Comparison of ENCODE assay signal across 16 cellular contexts in genomic region chr6:126228001-126228791, GRCh38.
DNase-seq lines count a peak whose midpoint lies in the region; ATAC-seq and TF ChIP-seq lines count a peak whose summit lies in the region.
"Had no signal": no experiment of that assay in that cellular context is flagged by ENCODE, and none has a peak within 500 bp of the region (broad histone marks: within the 10 kb centered on the region; RNA-seq: fewer than 3 reads in every experiment).

No MANE protein-coding gene starts in this region.

- H3K36me3 Mint-ChIP-seq in activated T-cell treated with anti-CD3 and anti-CD28 coated beads, Interleukin-2, amount 50 U/mL, for 72 hours (ENCODE audit: insufficient read depth in 2 of 2): no peaks in the 10 kb centered on the region
- H3K36me3 Mint-ChIP-seq: CD4-positive, CD25-positive, alpha-beta regulatory T cell had no signal

- H3K27ac Mint-ChIP-seq in activated T-cell treated with anti-CD3 and anti-CD28 coated beads, Interleukin-2, amount 50 U/mL, for 72 hours: no peak overlapping the region
- H3K27ac Mint-ChIP-seq: effector memory CD8-positive, alpha-beta T cell had no signal

- H2AK5ac ChIP-seq in neuronal stem cell (ENCODE audit: low read depth, low read length): no peak overlapping the region

- no peak overlapping the region for H3K9ac ChIP-seq in neuronal stem cell (ENCODE audit: low read depth, low read length, poor library complexity)

- H3K27me3 ChIP-seq in neuronal stem cell (ENCODE audit: control insufficient read depth in 3 of 3, insufficient read depth in 3 of 3, low read depth in 1 of 3, low read length in 3 of 3) (no peaks in the 10 kb centered on the region), spleen (replicated peaks in 1 of 7) (no peaks in the 10 kb centered on the region)

- intact Hi-C loops in spleen (cut with DNase I; ENCODE audit: low total_unique reads): no loop called here

- no peak overlapping the region for H3K4me2 ChIP-seq in neuronal stem cell (ENCODE audit: insufficient read depth, low read length, poor library complexity, severe bottlenecking)

- no peak overlapping the region for H2BK12ac ChIP-seq in neuronal stem cell (ENCODE audit: low read length)

- H3K4me3 ChIP-seq in neuronal stem cell (ENCODE audit: low read length in 2 of 2) (no peak overlapping the region), spleen (no peak overlapping the region)
- H3K4me3 ChIP-seq: left ventricle myocardium inferior had no signal

- no peaks in the 10 kb centered on the region for H3K4me1 Mint-ChIP-seq in activated T-cell treated with anti-CD3 and anti-CD28 coated beads, Interleukin-2, amount 50 U/mL, for 72 hours (ENCODE audit: low read depth)
- H3K4me1 Mint-ChIP-seq: CD4-positive, CD25-positive, alpha-beta regulatory T cell had no signal

- H3K4ac ChIP-seq in neuronal stem cell (ENCODE audit: low read length): no peak overlapping the region

- peak; percentile 13 for DNase-seq in HEK293T (ENCODE audit: extremely low spot score)
- peak; percentile 33 for DNase-seq in NCI-H345 (lab: John Stamatoyannopoulos, UW)
- DNase-seq in amniotic epithelial cell (ENCODE audit: low read depth): peak; percentile 47
- peak; percentile 46 for DNase-seq in neuronal stem cell (ENCODE audit: low spot score)
- DNase-seq in AG08396 (ENCODE audit: low spot score): no peak
- DNase-seq in spleen: no peak
- no peak for DNase-seq in activated T-cell treated with anti-CD3 and anti-CD28 coated beads, Interleukin-2, amount 50 U/mL, for 72 hours
- DNase-seq in NOMO-1 treated with DMSO at 0.1 percent for 48 hours (lab: John Stamatoyannopoulos, UW; ENCODE audit: unreplicated experiment): no peak
- DNase-seq: activated CD4-positive, CD25-positive, alpha-beta regulatory T cell treated with anti-CD3 and anti-CD28 coated beads, Interleukin-2, amount 50 U/mL, for 72 hours; activated T-cell treated with anti-CD3 and anti-CD28 coated beads, Interleukin-2, amount 50 U/mL, for 48 hours; CD4-positive, CD25-positive, alpha-beta regulatory T cell; effector memory CD8-positive, alpha-beta T cell; left ventricle myocardium inferior; small intestine; SW 1271 had no signal

- ATAC-seq in activated T-cell treated with anti-CD3 and anti-CD28 coated beads, Interleukin-2, amount 50 U/mL, for 72 hours (replicated peaks in 1 of 2): no peak
- ATAC-seq: effector memory CD8-positive, alpha-beta T cell had no signal

- no peak overlapping the region for H3K23ac ChIP-seq in neuronal stem cell (ENCODE audit: low read depth, low read length, poor library complexity)

- H4K8ac ChIP-seq in neuronal stem cell (ENCODE audit: low read depth, low read length): no peak overlapping the region

- peak overlapping the region; percentile 33 for H2AFZ ChIP-seq in neuronal stem cell (ENCODE audit: low read length)

- peaks cover 7 to 12% of the 10 kb centered on the region in 2 donors for H3K4me1 ChIP-seq in neuronal stem cell (ENCODE audit: control insufficient read depth in 2 of 2, insufficient read depth in 1 of 2, low read depth in 1 of 2, low read length in 2 of 2)
- H3K4me1 ChIP-seq in spleen: no peaks in the 10 kb centered on the region
- H3K4me1 ChIP-seq: left ventricle myocardium inferior had no signal

- WGBS in neuronal stem cell (ENCODE audit: extremely low coverage in 2 of 2, insufficient read length in 2 of 2, insufficient replicate concordance in 1 of 2), 2 donors: no CpG with 5 or more reads among the region's 10 CpGs
- WGBS in spleen, 5 donors: 82 to 87% (median 84%) methylated on average over 10 of the region's 10 CpGs

- TF ChIP-seq CTCF in spleen (IDR thresholded peaks at IDR 0.05 in 8 of 11, conservative IDR thresholded peaks at IDR 0.05 in 3 of 11): no peak

- POLR2A ChIA-PET in HEK293T (lab: Yijun Ruan, JAX): no interaction called here

- TF ChIP-seq POLR2A in spleen (IDR thresholded peaks at IDR 0.05): no peak

- H3K18ac ChIP-seq in neuronal stem cell (ENCODE audit: low read length): no peak overlapping the region

- no peaks in the 10 kb centered on the region for H3K79me1 ChIP-seq in neuronal stem cell (ENCODE audit: low read depth, low read length)

- H3K27me3 Mint-ChIP-seq in activated T-cell treated with anti-CD3 and anti-CD28 coated beads, Interleukin-2, amount 50 U/mL, for 72 hours (ENCODE audit: low read depth): no peaks in the 10 kb centered on the region
- H3K27me3 Mint-ChIP-seq: CD4-positive, CD25-positive, alpha-beta regulatory T cell; effector memory CD8-positive, alpha-beta T cell had no signal

- H3K14ac ChIP-seq in neuronal stem cell (ENCODE audit: low read length): no peak overlapping the region

- H3K9me3 ChIP-seq in neuronal stem cell (replicated peaks in 1 of 2; ENCODE audit: control insufficient read depth in 2 of 2, insufficient read depth in 1 of 2, low read depth in 1 of 2, low read length in 2 of 2): no peaks in the 10 kb centered on the region
- no peaks in the 10 kb centered on the region for H3K9me3 ChIP-seq in spleen
- H3K9me3 ChIP-seq: left ventricle myocardium inferior had no signal

- no peak overlapping the region for H3K4me3 Mint-ChIP-seq in activated T-cell treated with anti-CD3 and anti-CD28 coated beads, Interleukin-2, amount 50 U/mL, for 72 hours
- H3K4me3 Mint-ChIP-seq: CD4-positive, CD25-positive, alpha-beta regulatory T cell; effector memory CD8-positive, alpha-beta T cell had no signal

- H2BK15ac ChIP-seq in neuronal stem cell (ENCODE audit: low read length): no peak overlapping the region

- H3K9me3 Mint-ChIP-seq in activated T-cell treated with anti-CD3 and anti-CD28 coated beads, Interleukin-2, amount 50 U/mL, for 72 hours: no peaks in the 10 kb centered on the region
- H3K9me3 Mint-ChIP-seq: CD4-positive, CD25-positive, alpha-beta regulatory T cell; effector memory CD8-positive, alpha-beta T cell had no signal

- H4K91ac ChIP-seq in neuronal stem cell (ENCODE audit: low read depth, low read length, poor library complexity): no peak overlapping the region

- no peaks in the 10 kb centered on the region for H3K36me3 ChIP-seq in neuronal stem cell (replicated peaks in 1 of 2; ENCODE audit: control insufficient read depth in 2 of 2, insufficient read depth in 2 of 2, low read length in 2 of 2)
- no peaks in the 10 kb centered on the region for H3K36me3 ChIP-seq in spleen
- H3K36me3 ChIP-seq: left ventricle myocardium inferior had no signal

- peak overlapping the region; percentile 4 for H3K27ac ChIP-seq in neuronal stem cell (replicated peaks; ENCODE audit: low read length)
- no peak overlapping the region for H3K27ac ChIP-seq in spleen
- H3K27ac ChIP-seq: HL-60, left ventricle myocardium inferior had no signal

- H2BK120ac ChIP-seq in neuronal stem cell (ENCODE audit: low read depth, low read length): no peak overlapping the region

- H2BK5ac ChIP-seq in neuronal stem cell (ENCODE audit: low read length): no peak overlapping the region

- CTCF ChIA-PET in HEK293T (lab: Yijun Ruan, JAX): no interaction called here

TF ChIP-seq in HEK293T, 16 proteins besides CTCF, POLR2A, EP300 and RAD21:
- TF ChIP-seq SUZ12 (IDR thresholded peaks at IDR 0.05) (no peak), BHLHE40 (IDR thresholded peaks at IDR 0.05; ENCODE audit: borderline replicate concordance) (no peak), ARNT (IDR thresholded peaks at IDR 0.05) (no peak), FOXA1 (IDR thresholded peaks at IDR 0.05) (no peak), PKNOX1 (IDR thresholded peaks at IDR 0.05) (no peak), CTBP1 (IDR thresholded peaks at IDR 0.05; ENCODE audit: borderline replicate concordance) (no peak), FOXM1 (IDR thresholded peaks at IDR 0.05; ENCODE audit: borderline replicate concordance) (no peak), LEF1 (IDR thresholded peaks at IDR 0.05; ENCODE audit: borderline replicate concordance) (no peak), FOXK2 (IDR thresholded peaks at IDR 0.05) (no peak), L3MBTL2 (conservative IDR thresholded peaks at IDR 0.05) (no peak), NFRKB (IDR thresholded peaks at IDR 0.05) (no peak), TARDBP (IDR thresholded peaks at IDR 0.05) (no peak), HDGF (IDR thresholded peaks at IDR 0.05; ENCODE audit: borderline replicate concordance) (no peak), SP1 (IDR thresholded peaks at IDR 0.05) (no peak)

Comparison
In these comparisons a context has a peak if more than half of its experiments do, and no peak if none do; other contexts are left out.
1. DNase-seq: peak in HEK293T (single experiment), NCI-H345 (single experiment), amniotic epithelial cell (single experiment) and neuronal stem cell (single experiment); none in AG08396 (single experiment), spleen (single experiment), activated T-cell treated with anti-CD3 and anti-CD28 coated beads, Interleukin-2, amount 50 U/mL, for 72 hours (0 of 2) and NOMO-1 treated with DMSO at 0.1 percent for 48 hours (single experiment).